In genomic region chr14:69999246-69999645, GRCh38 we compare ENCODE assay signal across 1 cellular context.
TF ChIP-seq lines count a peak whose summit lies in the region.

No MANE protein-coding gene starts in this region.

TF ChIP-seq in HEK293, 187 proteins besides CTCF, POLR2A, EP300 and RAD21 (continued from another document):
- TF ChIP-seq, protein P1, sequence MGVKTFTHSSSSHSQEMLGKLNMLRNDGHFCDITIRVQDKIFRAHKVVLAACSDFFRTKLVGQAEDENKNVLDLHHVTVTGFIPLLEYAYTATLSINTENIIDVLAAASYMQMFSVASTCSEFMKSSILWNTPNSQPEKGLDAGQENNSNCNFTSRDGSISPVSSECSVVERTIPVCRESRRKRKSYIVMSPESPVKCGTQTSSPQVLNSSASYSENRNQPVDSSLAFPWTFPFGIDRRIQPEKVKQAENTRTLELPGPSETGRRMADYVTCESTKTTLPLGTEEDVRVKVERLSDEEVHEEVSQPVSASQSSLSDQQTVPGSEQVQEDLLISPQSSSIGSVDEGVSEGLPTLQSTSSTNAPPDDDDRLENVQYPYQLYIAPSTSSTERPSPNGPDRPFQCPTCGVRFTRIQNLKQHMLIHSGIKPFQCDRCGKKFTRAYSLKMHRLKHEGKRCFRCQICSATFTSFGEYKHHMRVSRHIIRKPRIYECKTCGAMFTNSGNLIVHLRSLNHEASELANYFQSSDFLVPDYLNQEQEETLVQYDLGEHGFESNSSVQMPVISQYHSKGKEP (tag by site-specific recombination; IDR thresholded peaks at IDR 0.05), result peak; percentile 73
- TF ChIP-seq, protein P2, sequence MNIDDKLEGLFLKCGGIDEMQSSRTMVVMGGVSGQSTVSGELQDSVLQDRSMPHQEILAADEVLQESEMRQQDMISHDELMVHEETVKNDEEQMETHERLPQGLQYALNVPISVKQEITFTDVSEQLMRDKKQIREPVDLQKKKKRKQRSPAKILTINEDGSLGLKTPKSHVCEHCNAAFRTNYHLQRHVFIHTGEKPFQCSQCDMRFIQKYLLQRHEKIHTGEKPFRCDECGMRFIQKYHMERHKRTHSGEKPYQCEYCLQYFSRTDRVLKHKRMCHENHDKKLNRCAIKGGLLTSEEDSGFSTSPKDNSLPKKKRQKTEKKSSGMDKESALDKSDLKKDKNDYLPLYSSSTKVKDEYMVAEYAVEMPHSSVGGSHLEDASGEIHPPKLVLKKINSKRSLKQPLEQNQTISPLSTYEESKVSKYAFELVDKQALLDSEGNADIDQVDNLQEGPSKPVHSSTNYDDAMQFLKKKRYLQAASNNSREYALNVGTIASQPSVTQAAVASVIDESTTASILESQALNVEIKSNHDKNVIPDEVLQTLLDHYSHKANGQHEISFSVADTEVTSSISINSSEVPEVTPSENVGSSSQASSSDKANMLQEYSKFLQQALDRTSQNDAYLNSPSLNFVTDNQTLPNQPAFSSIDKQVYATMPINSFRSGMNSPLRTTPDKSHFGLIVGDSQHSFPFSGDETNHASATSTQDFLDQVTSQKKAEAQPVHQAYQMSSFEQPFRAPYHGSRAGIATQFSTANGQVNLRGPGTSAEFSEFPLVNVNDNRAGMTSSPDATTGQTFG (tag by site-specific recombination; IDR thresholded peaks at IDR 0.05; ENCODE audit: borderline replicate concordance), result no peak
- TF ChIP-seq ZNF747 (tag by site-specific recombination; IDR thresholded peaks at IDR 0.05) (no peak), ZNF132 (tag by site-specific recombination; IDR thresholded peaks at IDR 0.05; ENCODE audit: borderline replicate concordance) (no peak), HIC1 (tag by site-specific recombination; IDR thresholded peaks at IDR 0.05) (peak; percentile 89), HOXD13 (CRISPR knock-in tag; IDR thresholded peaks at IDR 0.05; ENCODE audit: borderline replicate concordance) (no peak; the same call in 1 of the 2 replicates), ZSCAN23 (tag by site-specific recombination; IDR thresholded peaks at IDR 0.05) (peak; percentile 94), ZNF335 (tag by site-specific recombination; conservative IDR thresholded peaks at IDR 0.05) (no peak), MYNN (tag by site-specific recombination; IDR thresholded peaks at IDR 0.05; ENCODE audit: borderline replicate concordance) (0 out of 2 replicates have a peak, but pooled peaks have one; percentile 11), ZNF645 (tag by site-specific recombination; IDR thresholded peaks at IDR 0.05) (no peak), ZNF133 (tag by site-specific recombination; IDR thresholded peaks at IDR 0.05) (no peak), SP3 (tag by site-specific recombination; IDR thresholded peaks at IDR 0.05) (peak; percentile 44; the same call in 1 of the 2 replicates), ZNF174 (tag by site-specific recombination; IDR thresholded peaks at IDR 0.05) (no peak), GLI4 (tag by site-specific recombination; IDR thresholded peaks at IDR 0.05) (no peak), YY2 (tag by site-specific recombination; IDR thresholded peaks at IDR 0.05) (no peak), MZF1 (tag by site-specific recombination; IDR thresholded peaks at IDR 0.05; ENCODE audit: borderline replicate concordance) (no peak), ZNF184 (tag by site-specific recombination; IDR thresholded peaks at IDR 0.05) (0 out of 2 replicates have a peak, but pooled peaks have one; percentile 56), ZNF248 (tag by site-specific recombination; IDR thresholded peaks at IDR 0.05) (no peak), ZNF221 (tag by site-specific recombination; IDR thresholded peaks at IDR 0.05; ENCODE audit: borderline replicate concordance) (no peak), ZNF555 (tag by site-specific recombination; conservative IDR thresholded peaks at IDR 0.05) (no peak), ZIC2 (tag by site-specific recombination; IDR thresholded peaks at IDR 0.05) (peak; percentile 97), ZNF548 (tag by site-specific recombination; IDR thresholded peaks at IDR 0.05) (no peak), ZNF302 (tag by site-specific recombination; IDR thresholded peaks at IDR 0.05; ENCODE audit: low read depth) (no peak), ZNF266 (tag by site-specific recombination; IDR thresholded peaks at IDR 0.05; ENCODE audit: low read depth) (no peak), ZBTB26 (tag by site-specific recombination; optimal IDR thresholded peaks at IDR 0.05) (peak; percentile 22), ZNF2 (tag by site-specific recombination; IDR thresholded peaks at IDR 0.05) (peak; percentile 56; the same call in 1 of the 2 replicates), PRDM2 (tag by site-specific recombination; IDR thresholded peaks at IDR 0.05; ENCODE audit: borderline replicate concordance) (no peak), ZNF292 (tag by site-specific recombination; IDR thresholded peaks at IDR 0.05; ENCODE audit: borderline replicate concordance, low read depth) (no peak), AEBP2 (tag by site-specific recombination; IDR thresholded peaks at IDR 0.05; ENCODE audit: borderline replicate concordance) (no peak), ZNF529 (tag by site-specific recombination; IDR thresholded peaks at IDR 0.05; ENCODE audit: insufficient replicate concordance) (no peak), ZNF776 (tag by site-specific recombination; IDR thresholded peaks at IDR 0.05; ENCODE audit: borderline replicate concordance) (no peak), ZBTB21 (tag by site-specific recombination; IDR thresholded peaks at IDR 0.05) (peak; percentile 96), ZNF514 (tag by site-specific recombination; IDR thresholded peaks at IDR 0.05) (no peak), ZNF311 (tag by site-specific recombination; IDR thresholded peaks at IDR 0.05; ENCODE audit: borderline replicate concordance) (no peak)
- TF ChIP-seq, protein P3, sequence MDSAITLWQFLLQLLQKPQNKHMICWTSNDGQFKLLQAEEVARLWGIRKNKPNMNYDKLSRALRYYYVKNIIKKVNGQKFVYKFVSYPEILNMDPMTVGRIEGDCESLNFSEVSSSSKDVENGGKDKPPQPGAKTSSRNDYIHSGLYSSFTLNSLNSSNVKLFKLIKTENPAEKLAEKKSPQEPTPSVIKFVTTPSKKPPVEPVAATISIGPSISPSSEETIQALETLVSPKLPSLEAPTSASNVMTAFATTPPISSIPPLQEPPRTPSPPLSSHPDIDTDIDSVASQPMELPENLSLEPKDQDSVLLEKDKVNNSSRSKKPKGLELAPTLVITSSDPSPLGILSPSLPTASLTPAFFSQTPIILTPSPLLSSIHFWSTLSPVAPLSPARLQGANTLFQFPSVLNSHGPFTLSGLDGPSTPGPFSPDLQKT (IDR thresholded peaks at IDR 0.05; ENCODE audit: borderline replicate concordance, low read depth, low read length), result no peak
